12 cellular contexts compared by ENCODE assay signal in genomic region chr4:108155373-108155772, GRCh38. TPM values are rescaled to one million over a fixed set of nuclear protein-coding genes. Genes with fewer than 3 reads are reported as not detected.
A peak's percentile ranks its signal among the peaks of the same experiment; 100 is the strongest.
DNase-seq lines count a peak whose midpoint lies in the region; ATAC-seq, FAIRE-seq and TF ChIP-seq lines count a peak whose summit lies in the region.
"Had no signal": no experiment of that assay in that cellular context is flagged by ENCODE, and none has a peak within 500 bp of the region (broad histone marks: within the 10 kb centered on the region; RNA-seq: fewer than 3 reads in every experiment).

No MANE protein-coding gene starts in this region.

- H3K27ac ChIP-seq in uterus = no peak overlapping the region
- no peak overlapping the region for H3K27ac ChIP-seq in kidney (ENCODE audit: low read depth in 2 of 2, low read length in 2 of 2)

- H3K36me3 ChIP-seq in uterus (no peaks in the 10 kb centered on the region), kidney (ENCODE audit: control insufficient read depth in 1 of 2, insufficient read depth in 2 of 2, low read length in 2 of 2) (no peaks in the 10 kb centered on the region)

- H3K36me3 Mint-ChIP-seq in activated T-cell treated with anti-CD3 and anti-CD28 coated beads, Interleukin-2, amount 50 U/mL, for 4 hours (ENCODE audit: insufficient read depth) = peaks cover 33% of the 10 kb centered on the region
- H3K36me3 Mint-ChIP-seq in T-helper 2 cell treated with Interferon-gamma antibody and Interleukin-4, amounts not matched to agents 5 μg/mL and 100 μg/mL, for 36 hours (ENCODE audit: low read depth) = peaks cover 65% of the 10 kb centered on the region
- H3K36me3 Mint-ChIP-seq in stimulated activated naive CD8-positive, alpha-beta T cell treated with anti-CD3 and anti-CD28 coated beads, Interleukin-15, Interleukin-2, amounts not matched to agents 100 ng/mL and 50 ng/mL, for 24 hours (ENCODE audit: low read depth) = peaks cover 34% of the 10 kb centered on the region

- H3K4me3 ChIP-seq in epithelial cell of esophagus (ENCODE audit: low read length) (no peak overlapping the region), uterus (no peak overlapping the region), kidney (ENCODE audit: low read length in 2 of 2) (no peak overlapping the region)

- H3K4me1 ChIP-seq in uterus (no peaks in the 10 kb centered on the region), kidney (ENCODE audit: control insufficient read depth in 1 of 2, insufficient read depth in 1 of 2, low read depth in 1 of 2, low read length in 2 of 2) (no peaks in the 10 kb centered on the region)

- H3K4me1 Mint-ChIP-seq in activated T-cell treated with anti-CD3 and anti-CD28 coated beads, Interleukin-2, amount 50 U/mL, for 4 hours (ENCODE audit: low read depth) = peaks cover 80% of the 10 kb centered on the region
- H3K4me1 Mint-ChIP-seq in T-helper 2 cell treated with Interferon-gamma antibody and Interleukin-4, amounts not matched to agents 5 μg/mL and 100 μg/mL, for 36 hours (ENCODE audit: low read depth) = peaks cover 77% of the 10 kb centered on the region
- peaks cover 89% of the 10 kb centered on the region for H3K4me1 Mint-ChIP-seq in stimulated activated naive CD8-positive, alpha-beta T cell treated with anti-CD3 and anti-CD28 coated beads, Interleukin-15, Interleukin-2, amounts not matched to agents 100 ng/mL and 50 ng/mL, for 24 hours (ENCODE audit: low read depth)

- no peak for FAIRE-seq in kidney (lab: Jason Lieb, UNC)
- FAIRE-seq: bronchial epithelial cell had no signal

- H3K9me3 Mint-ChIP-seq in activated T-cell treated with anti-CD3 and anti-CD28 coated beads, Interleukin-2, amount 50 U/mL, for 4 hours = no peaks in the 10 kb centered on the region
- H3K9me3 Mint-ChIP-seq in T-helper 2 cell treated with Interferon-gamma antibody and Interleukin-4, amounts not matched to agents 5 μg/mL and 100 μg/mL, for 36 hours = no peaks in the 10 kb centered on the region
- no peaks in the 10 kb centered on the region for H3K9me3 Mint-ChIP-seq in stimulated activated naive CD8-positive, alpha-beta T cell treated with anti-CD3 and anti-CD28 coated beads, Interleukin-15, Interleukin-2, amounts not matched to agents 100 ng/mL and 50 ng/mL, for 24 hours

- H3K9me3 ChIP-seq in uterus (no peaks in the 10 kb centered on the region), kidney (ENCODE audit: control insufficient read depth in 1 of 2, low read length in 2 of 2) (no peaks in the 10 kb centered on the region)

- TF ChIP-seq POLR2A in uterus (IDR thresholded peaks at IDR 0.05) (no peak), erythroblast (IDR thresholded peaks at IDR 0.05; ENCODE audit: low read length) (no peak)

- H3K27me3 Mint-ChIP-seq in activated T-cell treated with anti-CD3 and anti-CD28 coated beads, Interleukin-2, amount 50 U/mL, for 4 hours (ENCODE audit: low read depth) = no peaks in the 10 kb centered on the region
- no peaks in the 10 kb centered on the region for H3K27me3 Mint-ChIP-seq in T-helper 2 cell treated with Interferon-gamma antibody and Interleukin-4, amounts not matched to agents 5 μg/mL and 100 μg/mL, for 36 hours (ENCODE audit: low read depth)
- H3K27me3 Mint-ChIP-seq in stimulated activated naive CD8-positive, alpha-beta T cell treated with anti-CD3 and anti-CD28 coated beads, Interleukin-15, Interleukin-2, amounts not matched to agents 100 ng/mL and 50 ng/mL, for 24 hours = no peaks in the 10 kb centered on the region

- peak; percentile 36 for DNase-seq in activated T-cell treated with anti-CD3 and anti-CD28 coated beads, Interleukin-2, amount 50 U/mL, for 4 hours
- DNase-seq in activated T-cell treated with anti-CD3 and anti-CD28 coated beads, Interleukin-2, amount 50 U/mL, for 1 hour = no peak
- DNase-seq in T-helper 2 cell treated with Interferon-gamma antibody and Interleukin-4, amounts not matched to agents 5 μg/mL and 100 μg/mL, for 36 hours (ENCODE audit: low spot score) = no peak
- DNase-seq in epithelial cell of esophagus (ENCODE audit: low read depth) (peak; percentile 42), uterus (no peak), kidney (no peak), erythroblast (lab: John Stamatoyannopoulos, UW) (no peak)
- DNase-seq: glutamatergic neuron, T1000 had no signal

- intact Hi-C loops in uterus (cut with DNase I; ENCODE audit: low total_unique reads) (no loop called here), kidney (cut with DNase I) (no loop called here)

- TF ChIP-seq CTCF in epithelial cell of esophagus (IDR thresholded peaks at IDR 0.05; ENCODE audit: insufficient read depth, low read depth, low read length, missing control alignments) (no peak), uterus (IDR thresholded peaks at IDR 0.05) (no peak), kidney (IDR thresholded peaks at IDR 0.05; ENCODE audit: borderline replicate concordance, extremely low read depth, insufficient read depth) (no peak)

- peak; percentile 72 to 77 for ATAC-seq in activated T-cell treated with anti-CD3 and anti-CD28 coated beads, Interleukin-2, amount 50 U/mL, for 4 hours

- no peaks in the 10 kb centered on the region for H3K27me3 ChIP-seq in uterus

- H3K4me3 Mint-ChIP-seq in activated T-cell treated with anti-CD3 and anti-CD28 coated beads, Interleukin-2, amount 50 U/mL, for 4 hours = peak overlapping the region; percentile 68
- H3K4me3 Mint-ChIP-seq in T-helper 2 cell treated with Interferon-gamma antibody and Interleukin-4, amounts not matched to agents 5 μg/mL and 100 μg/mL, for 36 hours = peak overlapping the region; percentile 21
- H3K4me3 Mint-ChIP-seq in stimulated activated naive CD8-positive, alpha-beta T cell treated with anti-CD3 and anti-CD28 coated beads, Interleukin-15, Interleukin-2, amounts not matched to agents 100 ng/mL and 50 ng/mL, for 24 hours = peak overlapping the region; percentile 70
- H3K4me3 Mint-ChIP-seq: B cell had no signal

- no peak overlapping the region for H3K9ac ChIP-seq in kidney (ENCODE audit: low read length in 2 of 2)

- no peak overlapping the region for H3K27ac Mint-ChIP-seq in T-helper 2 cell treated with Interferon-gamma antibody and Interleukin-4, amounts not matched to agents 5 μg/mL and 100 μg/mL, for 36 hours
- H3K27ac Mint-ChIP-seq in stimulated activated naive CD8-positive, alpha-beta T cell treated with anti-CD3 and anti-CD28 coated beads, Interleukin-15, Interleukin-2, amounts not matched to agents 100 ng/mL and 50 ng/mL, for 24 hours = peak overlapping the region; percentile 89
- H3K27ac Mint-ChIP-seq: B cell had no signal

RNA-seq across cellular contexts. Expression of gene LEF1, which starts 13.4 kb away (rescaled TPM):
- 100 to 1,000 TPM; 140 to 165 (median 148) TPM for total RNA-seq in activated T-cell treated with anti-CD3 and anti-CD28 coated beads, Interleukin-2, amount 50 U/mL, for 4 hours
- total RNA-seq in uterus (10 to 100 TPM; 27.4 to 49.7 (median 43.7) TPM), kidney (14.5 TPM)
- 5.1 TPM for polyA plus RNA-seq in kidney (ENCODE audit: insufficient read depth, low read depth, low replicate concordance)
- total RNA-seq: bronchial epithelial cell had no signal

Comparison
In these comparisons a context has a peak if more than half of its experiments do, and no peak if none do; other contexts are left out.
1. DNase-seq: peak in activated T-cell treated with anti-CD3 and anti-CD28 coated beads, Interleukin-2, amount 50 U/mL, for 4 hours (single experiment) and epithelial cell of esophagus (single experiment); none in activated T-cell treated with anti-CD3 and anti-CD28 coated beads, Interleukin-2, amount 50 U/mL, for 1 hour (single experiment), T-helper 2 cell treated with Interferon-gamma antibody and Interleukin-4, amounts not matched to agents 5 μg/mL and 100 μg/mL, for 36 hours (single experiment), uterus (0 of 2), kidney (single experiment) and erythroblast (0 of 2).
2. Peak in every context shown above with its lines, with median percentiles within 50 percentile points of each other: H3K4me3 Mint-ChIP-seq.